ENCODE assay signal across 8 cellular contexts in genomic region chr2:71226965-71227560, GRCh38. TPM values are rescaled to one million over a fixed set of nuclear protein-coding genes. Genes with fewer than 3 reads are reported as not detected.
DNase-seq lines count a peak whose midpoint lies in the region; ATAC-seq and TF ChIP-seq lines count a peak whose summit lies in the region.

Gene PAIP2B (minus strand): TSS chr2:71227103. CDS start chr2:71202589, 24,514 bp downstream.

- H3K4me3 ChIP-seq in lower lobe of right lung = peak within 1 kb of the TSS; percentile 81

- no peak for TF ChIP-seq CTCF in lower lobe of right lung (IDR thresholded peaks at IDR 0.05)

- no peaks in the 10 kb centered on the region for H3K27me3 ChIP-seq in lower lobe of right lung (ENCODE audit: low read depth)

- DNase-seq in CD1c-positive myeloid dendritic cell (ENCODE audit: extremely low spot score) (peak; percentile 99), NCI-H82 treated with DMSO at 0.1 percent for 48 hours (lab: John Stamatoyannopoulos, UW; ENCODE audit: unreplicated experiment) (peak; percentile 100), lower lobe of right lung (peak; percentile 99)
- DNase-seq in activated CD8-positive, alpha-beta memory T cell treated with anti-CD3 and anti-CD28 coated beads for 1 hour (ENCODE audit: extremely low read depth in 1 of 2, low read depth in 1 of 2) = peak; percentile 92 to 95
- peak; percentile 96 for DNase-seq in effector CD4-positive, alpha-beta T cell
- peak; percentile 92 to 95 (median 93) for DNase-seq in stimulated activated CD4-positive, alpha-beta T cell treated with anti-CD3 and anti-CD28 coated beads, TNF-alpha, amount 100 ng/mL, for 1 hour (ENCODE audit: low read depth in 3 of 3, low spot score in 1 of 3)

- H3K4me1 ChIP-seq in lower lobe of right lung = peaks cover 8% of the 10 kb centered on the region

- H3K9me3 ChIP-seq in lower lobe of right lung = no peaks in the 10 kb centered on the region

- H3K27ac ChIP-seq in lower lobe of right lung = peak within 1 kb of the TSS; percentile 71

- ATAC-seq in GM19438 (IDR thresholded peaks at IDR 0.05; ENCODE audit: low read depth, unreplicated experiment) = peak; percentile 93
- peak; percentile 94 for ATAC-seq in HG03571 (IDR thresholded peaks at IDR 0.05; ENCODE audit: unreplicated experiment)
- ATAC-seq in lower lobe of right lung = peak; percentile 98 to 99

- H3K36me3 ChIP-seq in lower lobe of right lung = no peaks in the 10 kb centered on the region

- intact Hi-C loops in lower lobe of right lung (cut with DNase I) = no loop called here

RNA-seq across cellular contexts. Expression of gene PAIP2B, which starts in this region (rescaled TPM):
- total RNA-seq in lower lobe of right lung = 7.7 TPM

Comparison
In these comparisons a context has a peak if more than half of its experiments do, and no peak if none do; other contexts are left out.
1. Peak in every context shown above with its lines: DNase-seq, ATAC-seq, H3K4me3 ChIP-seq and H3K27ac ChIP-seq.